In genomic region chr20:25037288-25038102, GRCh38 we compare ENCODE assay signal across 12 cellular contexts. TPM values are rescaled to one million over a fixed set of nuclear protein-coding genes. Genes with fewer than 3 reads are reported as not detected.
DNase-seq lines count a peak whose midpoint lies in the region; ATAC-seq and TF ChIP-seq lines count a peak whose summit lies in the region.
"Had no signal": no experiment of that assay in that cellular context is flagged by ENCODE, and none has a peak within 500 bp of the region (broad histone marks: within the 10 kb centered on the region; RNA-seq: fewer than 3 reads in every experiment).

No MANE protein-coding gene starts in this region.

- H3K27me3 Mint-ChIP-seq in activated CD4-positive, alpha-beta T cell treated with anti-CD3 and anti-CD28 coated beads, Interleukin-2, amount 10 ng/mL, durations not matched to agents 7 days and 5 days = no peaks in the 10 kb centered on the region
- H3K27me3 Mint-ChIP-seq in memory B cell (no peaks in the 10 kb centered on the region), Caco-2 (ENCODE audit: insufficient read depth, unreplicated experiment) (no peaks in the 10 kb centered on the region)

- no TSS peak for BruUV-seq in Caco-2 (replicated peaks; lab: Mats Ljungman, UMichigan)

- H3K4me3 Mint-ChIP-seq in activated CD4-positive, alpha-beta T cell treated with anti-CD3 and anti-CD28 coated beads, Interleukin-2, amount 10 ng/mL, durations not matched to agents 7 days and 5 days = peak overlapping the region; percentile 5
- H3K4me3 Mint-ChIP-seq in memory B cell = peak overlapping the region; percentile 49
- H3K4me3 Mint-ChIP-seq in Caco-2 (ENCODE audit: unreplicated experiment) = no peak overlapping the region
- H3K4me3 Mint-ChIP-seq: T-helper 1 cell treated with Interleukin-12 subunit alpha and Interleukin-12 subunit beta and Interleukin-4 antibody, amounts not matched to agents 30 μg/mL and 1 μg/mL, for 36 hours had no signal

- H3K9me3 ChIP-seq in testis = no peaks in the 10 kb centered on the region
- H3K9me3 ChIP-seq in Caco-2 = no peaks in the 10 kb centered on the region

- no peak for DNase-seq in activated CD4-positive, alpha-beta T cell treated with anti-CD3 and anti-CD28 coated beads, Interleukin-2, amount 10 ng/mL, durations not matched to agents 7 days and 5 days
- DNase-seq in activated CD4-positive, alpha-beta T cell treated with anti-CD3 and anti-CD28 coated beads, Interleukin-2, amount 50 U/mL, for 4 hours = no peak
- no peak for DNase-seq in activated naive CD4-positive, alpha-beta T cell treated with anti-CD3 and anti-CD28 coated beads, Interleukin-2, amount 50 U/mL, for 72 hours (ENCODE audit: low spot score in 2 of 2)
- no peak for DNase-seq in memory B cell (ENCODE audit: low spot score in 2 of 2)
- DNase-seq in testis = no peak
- no peak for DNase-seq in Caco-2
- no peak for DNase-seq in activated effector memory CD4-positive, alpha-beta T cell treated with anti-CD3 and anti-CD28 coated beads, Interleukin-2, amount 50 U/mL, for 16 hours
- DNase-seq: NCI-H2227 treated with DMSO at 0.1 percent for 48 hours had no signal

- peak; percentile 41 to 47 for ATAC-seq in activated naive CD4-positive, alpha-beta T cell treated with anti-CD3 and anti-CD28 coated beads, Interleukin-2, amount 50 U/mL, for 72 hours
- ATAC-seq in memory B cell (ENCODE audit: low read depth) (peak; percentile 67), GM18511 (IDR thresholded peaks at IDR 0.05; ENCODE audit: unreplicated experiment) (no peak)

- WGBS in testis, 2 donors = 61 to 72% methylated on average over 15 of the region's 15 CpGs

- H3K27me3 ChIP-seq in testis (no peaks in the 10 kb centered on the region), Caco-2 (replicated peaks; ENCODE audit: control insufficient read depth, insufficient read depth, low read length) (no peaks in the 10 kb centered on the region)

- H3K36me3 ChIP-seq in testis (ENCODE audit: low read depth, missing control alignments) (no peaks in the 10 kb centered on the region), Caco-2 (ENCODE audit: control insufficient read depth, insufficient read depth, low read length) (peaks cover 2% of the 10 kb centered on the region; the same call in 1 of the 2 replicates)

- H3K4me3 ChIP-seq in testis = no peak overlapping the region
- no peak overlapping the region for H3K4me3 ChIP-seq in Caco-2 (ENCODE audit: low read depth, low read length)

- CTCF ChIA-PET in activated CD4-positive, alpha-beta T cell treated with anti-CD3 and anti-CD28 coated beads, Interleukin-2, amount 10 ng/mL, durations not matched to agents 7 days and 5 days (lab: Charles Lee) = interaction anchor here (0.8 to 1.4 kb wide), 5 partner anchors 25 to 362 kb away, joined by 3 read pairs; no protein-coding TSS in a partner anchor
- CTCF ChIA-PET in Caco-2 (lab: Charles Lee) = no interaction called here

- TF ChIP-seq CTCF in testis (IDR thresholded peaks at IDR 0.05) (no peak), Caco-2 (IDR thresholded peaks at IDR 0.05; ENCODE audit: insufficient read depth in 1 of 2, low read depth in 1 of 2, low read length in 1 of 2, severe bottlenecking in 1 of 2, unreplicated experiment in 1 of 2) (no peak)

- H3K9me3 Mint-ChIP-seq in activated CD4-positive, alpha-beta T cell treated with anti-CD3 and anti-CD28 coated beads, Interleukin-2, amount 10 ng/mL, durations not matched to agents 7 days and 5 days = no peaks in the 10 kb centered on the region
- H3K9me3 Mint-ChIP-seq in activated naive CD4-positive, alpha-beta T cell treated with anti-CD3 and anti-CD28 coated beads, Interleukin-2, amount 50 U/mL, for 72 hours = no peaks in the 10 kb centered on the region
- H3K9me3 Mint-ChIP-seq in memory B cell (no peaks in the 10 kb centered on the region), Caco-2 (ENCODE audit: unreplicated experiment) (no peaks in the 10 kb centered on the region)
- H3K9me3 Mint-ChIP-seq: T-helper 1 cell treated with Interleukin-12 subunit alpha and Interleukin-12 subunit beta and Interleukin-4 antibody, amounts not matched to agents 30 μg/mL and 1 μg/mL, for 36 hours had no signal

- POLR2A ChIA-PET in activated CD4-positive, alpha-beta T cell treated with anti-CD3 and anti-CD28 coated beads, Interleukin-2, amount 10 ng/mL, durations not matched to agents 7 days and 5 days (lab: Charles Lee) = no interaction called here
- POLR2A ChIA-PET in Caco-2 (lab: Charles Lee) = no interaction called here

- peaks cover 1% of the 10 kb centered on the region for H3K36me3 Mint-ChIP-seq in activated CD4-positive, alpha-beta T cell treated with anti-CD3 and anti-CD28 coated beads, Interleukin-2, amount 10 ng/mL, durations not matched to agents 7 days and 5 days (ENCODE audit: low read depth)
- no peaks in the 10 kb centered on the region for H3K36me3 Mint-ChIP-seq in activated naive CD4-positive, alpha-beta T cell treated with anti-CD3 and anti-CD28 coated beads, Interleukin-2, amount 50 U/mL, for 72 hours
- H3K36me3 Mint-ChIP-seq in memory B cell (no peaks in the 10 kb centered on the region), Caco-2 (ENCODE audit: insufficient read depth, unreplicated experiment) (peaks cover 27% of the 10 kb centered on the region)

- peaks cover 96% of the 10 kb centered on the region for H3K4me1 ChIP-seq in testis
- H3K4me1 ChIP-seq in Caco-2 = peaks cover 4% of the 10 kb centered on the region; the same call in 1 of the 2 replicates

- peak overlapping the region; percentile 83 for H3K27ac Mint-ChIP-seq in activated CD4-positive, alpha-beta T cell treated with anti-CD3 and anti-CD28 coated beads, Interleukin-2, amount 10 ng/mL, durations not matched to agents 7 days and 5 days
- H3K27ac Mint-ChIP-seq in activated naive CD4-positive, alpha-beta T cell treated with anti-CD3 and anti-CD28 coated beads, Interleukin-2, amount 50 U/mL, for 72 hours = peak overlapping the region; percentile 60 to 79
- H3K27ac Mint-ChIP-seq in memory B cell (peak overlapping the region; percentile 67), Caco-2 (ENCODE audit: unreplicated experiment) (no peak overlapping the region)
- H3K27ac Mint-ChIP-seq: T-helper 1 cell treated with Interleukin-12 subunit alpha and Interleukin-12 subunit beta and Interleukin-4 antibody, amounts not matched to agents 30 μg/mL and 1 μg/mL, for 36 hours had no signal

- H3K4me1 Mint-ChIP-seq in activated CD4-positive, alpha-beta T cell treated with anti-CD3 and anti-CD28 coated beads, Interleukin-2, amount 10 ng/mL, durations not matched to agents 7 days and 5 days = peaks cover 52% of the 10 kb centered on the region
- H3K4me1 Mint-ChIP-seq in memory B cell = peaks cover 35% of the 10 kb centered on the region
- peaks cover 5% of the 10 kb centered on the region for H3K4me1 Mint-ChIP-seq in Caco-2 (ENCODE audit: low read depth, unreplicated experiment)

- peak overlapping the region; percentile 32 to 77 for H3K27ac ChIP-seq in testis
- H3K27ac ChIP-seq: HL-60 had no signal

- TF ChIP-seq POLR2A in testis (IDR thresholded peaks at IDR 0.05) = no peak

- intact Hi-C loops in testis (cut with DNase I; ENCODE audit: low total_unique reads) = no loop called here
- intact Hi-C loops in Caco-2 (cut with micrococcal nuclease; ENCODE audit: unreplicated experiment) = no loop called here

RNA-seq across cellular contexts. Expression of gene ACSS1, which starts 20.4 kb away (rescaled TPM):
- 10 to 100 TPM; 41.1 to 54.1 TPM for total RNA-seq in activated CD4-positive, alpha-beta T cell treated with anti-CD3 and anti-CD28 coated beads, Interleukin-2, amount 10 ng/mL, durations not matched to agents 7 days and 5 days
- 10 to 100 TPM in 1 of 2 donors, 1 to 10 TPM in 1; 5.5 to 11.3 TPM for total RNA-seq in activated naive CD4-positive, alpha-beta T cell treated with anti-CD3 and anti-CD28 coated beads, Interleukin-2, amount 50 U/mL, for 72 hours
- total RNA-seq in testis (100 to 1,000 TPM; 162 to 184 TPM), Caco-2 (2022) (81.9 and 113 TPM in 2 replicates)
- 61.5 TPM for polyA plus RNA-seq in testis (ENCODE audit: insufficient read depth, low read depth, low replicate concordance)

RNA-seq across cellular contexts. Expression of gene VSX1, which starts 44.4 kb away (rescaled TPM):
- total RNA-seq in activated CD4-positive, alpha-beta T cell treated with anti-CD3 and anti-CD28 coated beads, Interleukin-2, amount 10 ng/mL, durations not matched to agents 7 days and 5 days = not detected
- total RNA-seq in activated naive CD4-positive, alpha-beta T cell treated with anti-CD3 and anti-CD28 coated beads, Interleukin-2, amount 50 U/mL, for 72 hours = not detected
- total RNA-seq in testis (under 1 TPM; 0.16 to 0.37 TPM), Caco-2 (2022) (not detected in 2 replicates)
- 0.38 TPM for polyA plus RNA-seq in testis (ENCODE audit: insufficient read depth, low read depth, low replicate concordance)
- total RNA-seq: mononuclear cell had no signal

RNA-seq across cellular contexts. Expression of gene APMAP, which starts 44.9 kb away (rescaled TPM):
- 10 to 100 TPM; 38.7 to 41.3 TPM for total RNA-seq in activated CD4-positive, alpha-beta T cell treated with anti-CD3 and anti-CD28 coated beads, Interleukin-2, amount 10 ng/mL, durations not matched to agents 7 days and 5 days
- 10 to 100 TPM; 33.7 to 57.6 TPM for total RNA-seq in activated naive CD4-positive, alpha-beta T cell treated with anti-CD3 and anti-CD28 coated beads, Interleukin-2, amount 50 U/mL, for 72 hours
- total RNA-seq in testis = 100 to 1,000 TPM in 1 of 2 donors, 10 to 100 TPM in 1; 92.3 to 105 TPM
- 135 TPM for polyA plus RNA-seq in testis (ENCODE audit: insufficient read depth, low read depth, low replicate concordance)
- total RNA-seq in Caco-2 (2022) = 119 and 138 TPM in 2 replicates
